1 cellular context compared by ENCODE assay signal in the genomic region with DNA sequence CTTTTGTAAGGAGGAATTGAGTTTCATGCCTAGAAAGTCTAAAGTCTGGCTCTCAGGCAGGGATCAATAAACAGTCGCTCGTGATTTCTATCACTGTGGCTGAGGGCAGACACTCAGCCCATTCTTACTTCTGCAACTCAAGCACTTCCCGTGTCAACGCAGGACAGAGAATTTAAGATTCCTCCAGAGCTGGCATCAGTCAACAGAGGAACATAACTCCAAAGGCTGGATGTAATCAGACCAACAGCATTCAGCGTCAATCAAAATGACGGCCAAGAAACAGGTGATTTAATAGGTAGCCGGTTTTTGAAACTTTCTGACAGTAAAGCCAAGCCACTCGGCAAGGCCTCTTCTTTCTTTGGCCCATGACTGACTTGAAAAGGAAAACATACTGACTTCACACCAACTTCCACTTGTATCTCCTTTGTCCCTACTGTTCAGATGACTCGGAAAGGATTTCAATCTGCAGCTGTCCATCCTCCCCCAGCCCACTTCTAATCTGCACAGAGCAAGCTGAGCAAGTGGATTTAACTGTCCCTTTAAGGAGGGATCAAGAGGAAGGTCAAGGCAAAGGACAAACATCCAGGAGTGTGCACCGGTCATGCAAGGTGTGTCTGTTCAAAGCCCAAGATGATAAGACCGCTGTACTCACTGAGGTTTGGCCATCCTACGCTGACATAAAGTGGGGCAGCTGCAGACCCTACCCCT.
TF ChIP-seq lines count a peak whose summit lies in the region.

No MANE protein-coding gene starts in this region.

TF ChIP-seq in GM23338, 12 proteins besides CTCF, POLR2A, EP300 and RAD21 (continued from another document):
- TF ChIP-seq, protein P1, sequence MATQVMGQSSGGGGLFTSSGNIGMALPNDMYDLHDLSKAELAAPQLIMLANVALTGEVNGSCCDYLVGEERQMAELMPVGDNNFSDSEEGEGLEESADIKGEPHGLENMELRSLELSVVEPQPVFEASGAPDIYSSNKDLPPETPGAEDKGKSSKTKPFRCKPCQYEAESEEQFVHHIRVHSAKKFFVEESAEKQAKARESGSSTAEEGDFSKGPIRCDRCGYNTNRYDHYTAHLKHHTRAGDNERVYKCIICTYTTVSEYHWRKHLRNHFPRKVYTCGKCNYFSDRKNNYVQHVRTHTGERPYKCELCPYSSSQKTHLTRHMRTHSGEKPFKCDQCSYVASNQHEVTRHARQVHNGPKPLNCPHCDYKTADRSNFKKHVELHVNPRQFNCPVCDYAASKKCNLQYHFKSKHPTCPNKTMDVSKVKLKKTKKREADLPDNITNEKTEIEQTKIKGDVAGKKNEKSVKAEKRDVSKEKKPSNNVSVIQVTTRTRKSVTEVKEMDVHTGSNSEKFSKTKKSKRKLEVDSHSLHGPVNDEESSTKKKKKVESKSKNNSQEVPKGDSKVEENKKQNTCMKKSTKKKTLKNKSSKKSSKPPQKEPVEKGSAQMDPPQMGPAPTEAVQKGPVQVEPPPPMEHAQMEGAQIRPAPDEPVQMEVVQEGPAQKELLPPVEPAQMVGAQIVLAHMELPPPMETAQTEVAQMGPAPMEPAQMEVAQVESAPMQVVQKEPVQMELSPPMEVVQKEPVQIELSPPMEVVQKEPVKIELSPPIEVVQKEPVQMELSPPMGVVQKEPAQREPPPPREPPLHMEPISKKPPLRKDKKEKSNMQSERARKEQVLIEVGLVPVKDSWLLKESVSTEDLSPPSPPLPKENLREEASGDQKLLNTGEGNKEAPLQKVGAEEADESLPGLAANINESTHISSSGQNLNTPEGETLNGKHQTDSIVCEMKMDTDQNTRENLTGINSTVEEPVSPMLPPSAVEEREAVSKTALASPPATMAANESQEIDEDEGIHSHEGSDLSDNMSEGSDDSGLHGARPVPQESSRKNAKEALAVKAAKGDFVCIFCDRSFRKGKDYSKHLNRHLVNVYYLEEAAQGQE (IDR thresholded peaks at IDR 0.05; ENCODE audit: unreplicated experiment), result no peak
- TF ChIP-seq, protein P2, sequence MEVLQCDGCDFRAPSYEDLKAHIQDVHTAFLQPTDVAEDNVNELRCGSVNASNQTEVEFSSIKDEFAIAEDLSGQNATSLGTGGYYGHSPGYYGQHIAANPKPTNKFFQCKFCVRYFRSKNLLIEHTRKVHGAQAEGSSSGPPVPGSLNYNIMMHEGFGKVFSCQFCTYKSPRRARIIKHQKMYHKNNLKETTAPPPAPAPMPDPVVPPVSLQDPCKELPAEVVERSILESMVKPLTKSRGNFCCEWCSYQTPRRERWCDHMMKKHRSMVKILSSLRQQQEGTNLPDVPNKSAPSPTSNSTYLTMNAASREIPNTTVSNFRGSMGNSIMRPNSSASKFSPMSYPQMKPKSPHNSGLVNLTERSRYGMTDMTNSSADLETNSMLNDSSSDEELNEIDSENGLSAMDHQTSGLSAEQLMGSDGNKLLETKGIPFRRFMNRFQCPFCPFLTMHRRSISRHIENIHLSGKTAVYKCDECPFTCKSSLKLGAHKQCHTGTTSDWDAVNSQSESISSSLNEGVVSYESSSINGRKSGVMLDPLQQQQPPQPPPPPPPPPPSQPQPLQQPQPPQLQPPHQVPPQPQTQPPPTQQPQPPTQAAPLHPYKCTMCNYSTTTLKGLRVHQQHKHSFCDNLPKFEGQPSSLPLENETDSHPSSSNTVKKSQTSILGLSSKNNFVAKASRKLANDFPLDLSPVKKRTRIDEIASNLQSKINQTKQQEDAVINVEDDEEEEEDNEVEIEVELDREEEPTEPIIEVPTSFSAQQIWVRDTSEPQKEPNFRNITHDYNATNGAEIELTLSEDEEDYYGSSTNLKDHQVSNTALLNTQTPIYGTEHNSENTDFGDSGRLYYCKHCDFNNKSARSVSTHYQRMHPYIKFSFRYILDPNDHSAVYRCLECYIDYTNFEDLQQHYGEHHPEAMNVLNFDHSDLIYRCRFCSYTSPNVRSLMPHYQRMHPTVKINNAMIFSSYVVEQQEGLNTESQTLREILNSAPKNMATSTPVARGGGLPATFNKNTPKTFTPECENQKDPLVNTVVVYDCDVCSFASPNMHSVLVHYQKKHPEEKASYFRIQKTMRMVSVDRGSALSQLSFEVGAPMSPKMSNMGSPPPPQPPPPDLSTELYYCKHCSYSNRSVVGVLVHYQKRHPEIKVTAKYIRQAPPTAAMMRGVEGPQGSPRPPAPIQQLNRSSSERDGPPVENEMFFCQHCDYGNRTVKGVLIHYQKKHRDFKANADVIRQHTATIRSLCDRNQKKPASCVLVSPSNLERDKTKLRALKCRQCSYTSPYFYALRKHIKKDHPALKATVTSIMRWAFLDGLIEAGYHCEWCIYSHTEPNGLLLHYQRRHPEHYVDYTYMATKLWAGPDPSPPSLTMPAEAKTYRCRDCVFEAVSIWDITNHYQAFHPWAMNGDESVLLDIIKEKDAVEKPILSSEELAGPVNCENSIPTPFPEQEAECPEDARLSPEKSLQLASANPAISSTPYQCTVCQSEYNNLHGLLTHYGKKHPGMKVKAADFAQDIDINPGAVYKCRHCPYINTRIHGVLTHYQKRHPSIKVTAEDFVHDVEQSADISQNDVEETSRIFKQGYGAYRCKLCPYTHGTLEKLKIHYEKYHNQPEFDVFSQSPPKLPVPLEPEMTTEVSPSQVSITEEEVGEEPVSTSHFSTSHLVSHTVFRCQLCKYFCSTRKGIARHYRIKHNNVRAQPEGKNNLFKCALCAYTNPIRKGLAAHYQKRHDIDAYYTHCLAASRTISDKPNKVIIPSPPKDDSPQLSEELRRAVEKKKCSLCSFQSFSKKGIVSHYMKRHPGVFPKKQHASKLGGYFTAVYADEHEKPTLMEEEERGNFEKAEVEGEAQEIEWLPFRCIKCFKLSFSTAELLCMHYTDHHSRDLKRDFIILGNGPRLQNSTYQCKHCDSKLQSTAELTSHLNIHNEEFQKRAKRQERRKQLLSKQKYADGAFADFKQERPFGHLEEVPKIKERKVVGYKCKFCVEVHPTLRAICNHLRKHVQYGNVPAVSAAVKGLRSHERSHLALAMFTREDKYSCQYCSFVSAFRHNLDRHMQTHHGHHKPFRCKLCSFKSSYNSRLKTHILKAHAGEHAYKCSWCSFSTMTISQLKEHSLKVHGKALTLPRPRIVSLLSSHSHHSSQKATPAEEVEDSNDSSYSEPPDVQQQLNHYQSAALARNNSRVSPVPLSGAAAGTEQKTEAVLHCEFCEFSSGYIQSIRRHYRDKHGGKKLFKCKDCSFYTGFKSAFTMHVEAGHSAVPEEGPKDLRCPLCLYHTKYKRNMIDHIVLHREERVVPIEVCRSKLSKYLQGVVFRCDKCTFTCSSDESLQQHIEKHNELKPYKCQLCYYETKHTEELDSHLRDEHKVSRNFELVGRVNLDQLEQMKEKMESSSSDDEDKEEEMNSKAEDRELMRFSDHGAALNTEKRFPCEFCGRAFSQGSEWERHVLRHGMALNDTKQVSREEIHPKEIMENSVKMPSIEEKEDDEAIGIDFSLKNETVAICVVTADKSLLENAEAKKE (CRISPR knock-in tag; IDR thresholded peaks at IDR 0.05), result no peak
- TF ChIP-seq EZH2phosphoT487 (IDR thresholded peaks at IDR 0.05; ENCODE audit: unreplicated experiment) (no peak), STAT1 (IDR thresholded peaks at IDR 0.05; ENCODE audit: unreplicated experiment) (no peak), ZNF114 (CRISPR knock-in tag; IDR thresholded peaks at IDR 0.05) (no peak), JUNB (IDR thresholded peaks at IDR 0.05; ENCODE audit: unreplicated experiment) (no peak), CREB1 (CRISPR knock-in tag; IDR thresholded peaks at IDR 0.05; ENCODE audit: low read depth) (no peak), NANOG (IDR thresholded peaks at IDR 0.05; ENCODE audit: borderline replicate concordance) (no peak), ZNF331 (CRISPR knock-in tag; IDR thresholded peaks at IDR 0.05; ENCODE audit: low read depth) (no peak)
- TF ChIP-seq, protein P3, sequence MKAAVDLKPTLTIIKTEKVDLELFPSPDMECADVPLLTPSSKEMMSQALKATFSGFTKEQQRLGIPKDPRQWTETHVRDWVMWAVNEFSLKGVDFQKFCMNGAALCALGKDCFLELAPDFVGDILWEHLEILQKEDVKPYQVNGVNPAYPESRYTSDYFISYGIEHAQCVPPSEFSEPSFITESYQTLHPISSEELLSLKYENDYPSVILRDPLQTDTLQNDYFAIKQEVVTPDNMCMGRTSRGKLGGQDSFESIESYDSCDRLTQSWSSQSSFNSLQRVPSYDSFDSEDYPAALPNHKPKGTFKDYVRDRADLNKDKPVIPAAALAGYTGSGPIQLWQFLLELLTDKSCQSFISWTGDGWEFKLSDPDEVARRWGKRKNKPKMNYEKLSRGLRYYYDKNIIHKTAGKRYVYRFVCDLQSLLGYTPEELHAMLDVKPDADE (IDR thresholded peaks at IDR 0.05), result no peak
